Comparison of ENCODE assay signal across 10 cellular contexts in genomic region chr4:105061136-105061696, GRCh38.
DNase-seq lines count a peak whose midpoint lies in the region; ATAC-seq, FAIRE-seq and TF ChIP-seq lines count a peak whose summit lies in the region.
"Had no signal": no experiment of that assay in that cellular context is flagged by ENCODE, and none has a peak within 500 bp of the region (broad histone marks: within the 10 kb centered on the region; RNA-seq: fewer than 3 reads in every experiment).

No MANE protein-coding gene starts in this region.

- H3K9me3 ChIP-seq in skeletal muscle satellite cell (replicated peaks; ENCODE audit: low read length) = no peaks in the 10 kb centered on the region

- DNase-seq in ELR (ENCODE audit: low read depth) = peak; percentile 44
- DNase-seq in HTR-8/SVneo (ENCODE audit: insufficient read length, low spot score) = peak; percentile 13
- no peak for DNase-seq in WTC11 (ENCODE audit: low spot score)
- DNase-seq in fibroblast of the aortic adventitia (ENCODE audit: low read depth) = peak; percentile 94
- DNase-seq in NCI-H187 treated with DMSO at 0.1 percent for 48 hours (lab: John Stamatoyannopoulos, UW) = no peak
- DNase-seq in NCI-H2227 (lab: John Stamatoyannopoulos, UW; ENCODE audit: unreplicated experiment) = no peak

- H3K4me2 ChIP-seq in skeletal muscle satellite cell (ENCODE audit: low read length) = peak overlapping the region; percentile 24

- POLR2A ChIA-PET in WTC11 (lab: Charles Lee) = no interaction called here

- peaks cover 25% of the 10 kb centered on the region for H3K4me1 ChIP-seq in skeletal muscle satellite cell (ENCODE audit: control insufficient read depth, insufficient read depth, low read length)

- no peak overlapping the region for H3K9ac ChIP-seq in skeletal muscle satellite cell (ENCODE audit: low read depth, low read length)

- no peak overlapping the region for H3K4me3 ChIP-seq in fibroblast of the aortic adventitia (ENCODE audit: low read depth, low read length)
- H3K4me3 ChIP-seq in skeletal muscle satellite cell (ENCODE audit: low read length) = no peak overlapping the region

- H3K4me3 Mint-ChIP-seq in WTC11 = no peak overlapping the region
- H3K4me3 Mint-ChIP-seq: neural crest cell had no signal

- peaks cover 15% of the 10 kb centered on the region for H3K4me1 Mint-ChIP-seq in WTC11

- CTCF ChIA-PET in WTC11 (lab: Charles Lee) = no interaction called here

- peak; percentile 36 for ATAC-seq in GM21526 (IDR thresholded peaks at IDR 0.05; ENCODE audit: low FRiP score, unreplicated experiment)
- ATAC-seq in WTC11 = peak; percentile 94

- no peaks in the 10 kb centered on the region for H3K27me3 ChIP-seq in skeletal muscle satellite cell (ENCODE audit: control insufficient read depth, insufficient read depth, low read length)

- H3K27ac Mint-ChIP-seq in WTC11 = peak overlapping the region; percentile 43; the same call in 1 of the 2 replicates

- H3K36me3 ChIP-seq in skeletal muscle satellite cell (ENCODE audit: insufficient read depth, low read length) = no peaks in the 10 kb centered on the region

- no peaks in the 10 kb centered on the region for H3K9me3 Mint-ChIP-seq in WTC11
- H3K9me3 Mint-ChIP-seq: IgD-negative memory B cell had no signal

- TF ChIP-seq CTCF in WTC11 (IDR thresholded peaks at IDR 0.05) (no peak), fibroblast of the aortic adventitia (IDR thresholded peaks at IDR 0.05; ENCODE audit: insufficient read depth, low read length) (no peak)

- FAIRE-seq in HTR-8/SVneo (lab: Jason Lieb, UNC) = no peak

- no peaks in the 10 kb centered on the region for H3K27me3 Mint-ChIP-seq in WTC11 (ENCODE audit: low read depth)

- no peaks in the 10 kb centered on the region for H3K36me3 Mint-ChIP-seq in WTC11
- H3K36me3 Mint-ChIP-seq: IgD-negative memory B cell had no signal

TF ChIP-seq in WTC11, 78 proteins besides CTCF, POLR2A, EP300 and RAD21:
- TF ChIP-seq TEAD1 (CRISPR knock-in tag; IDR thresholded peaks at IDR 0.05) (no peak), ARID4B (CRISPR knock-in tag; IDR thresholded peaks at IDR 0.05; ENCODE audit: borderline replicate concordance) (no peak), FOXP1 (CRISPR knock-in tag; IDR thresholded peaks at IDR 0.05; ENCODE audit: borderline replicate concordance) (no peak), RORB (CRISPR knock-in tag; IDR thresholded peaks at IDR 0.05) (no peak), FOXP4 (CRISPR knock-in tag; IDR thresholded peaks at IDR 0.05) (no peak), RELA (CRISPR knock-in tag; IDR thresholded peaks at IDR 0.05; ENCODE audit: borderline replicate concordance) (no peak), USF1 (CRISPR knock-in tag; IDR thresholded peaks at IDR 0.05) (no peak), TP53 (CRISPR knock-in tag; IDR thresholded peaks at IDR 0.05) (no peak), EMX1 (CRISPR knock-in tag; IDR thresholded peaks at IDR 0.05) (no peak), MXD4 (CRISPR knock-in tag; IDR thresholded peaks at IDR 0.05; ENCODE audit: borderline replicate concordance) (no peak), SMAD4 (CRISPR knock-in tag; IDR thresholded peaks at IDR 0.05) (no peak), ATF2 (CRISPR knock-in tag; IDR thresholded peaks at IDR 0.05; ENCODE audit: borderline replicate concordance, low read depth) (no peak), NR3C1 (CRISPR knock-in tag; conservative IDR thresholded peaks at IDR 0.05; ENCODE audit: low read depth) (no peak), NFYB (CRISPR knock-in tag; conservative IDR thresholded peaks at IDR 0.05; ENCODE audit: low read depth) (no peak)

Comparison
In these comparisons a context has a peak if more than half of its experiments do, and no peak if none do; other contexts are left out.
1. DNase-seq: peak in ELR (single experiment), HTR-8/SVneo (single experiment) and fibroblast of the aortic adventitia (single experiment); none in WTC11 (single experiment), NCI-H187 treated with DMSO at 0.1 percent for 48 hours (single experiment) and NCI-H2227 (single experiment).